In the genomic region with DNA sequence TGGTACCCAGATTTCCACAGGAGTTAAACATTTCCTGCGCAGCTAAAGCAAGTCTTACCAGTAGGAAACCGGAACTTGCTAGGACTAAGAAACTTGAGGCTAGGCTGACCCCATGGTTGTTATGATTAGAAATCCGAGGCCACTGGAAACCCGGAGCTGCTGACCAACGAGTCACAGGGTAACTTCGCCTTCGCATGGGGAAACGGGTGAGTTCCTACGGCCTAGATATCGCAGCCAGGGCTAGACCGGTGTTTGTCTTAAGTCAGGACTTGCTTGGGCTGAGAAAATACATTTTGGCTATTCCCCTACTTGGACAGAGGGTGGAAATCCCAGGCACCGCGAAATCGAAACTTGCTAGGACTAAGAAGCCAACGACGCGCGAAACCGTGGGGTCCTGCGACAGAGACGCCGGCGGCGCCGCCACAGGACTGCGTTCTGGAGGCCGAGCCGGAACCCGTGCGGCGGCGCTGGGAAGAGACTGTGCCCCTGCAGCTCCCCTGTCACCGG, we compare ENCODE assay signal across 8 cellular contexts. TPM values are rescaled to one million over a fixed set of nuclear protein-coding genes. Genes with fewer than 3 reads are reported as not detected.
DNase-seq lines count a peak whose midpoint lies in the region; ATAC-seq and TF ChIP-seq lines count a peak whose summit lies in the region.

No MANE protein-coding gene starts in this region.

- peaks cover 90% of the 10 kb centered on the region for H3K79me2 ChIP-seq in PC-3 (ENCODE audit: low read length)

- POLR2A ChIA-PET in PC-3 (lab: Charles Lee; ENCODE audit: unreplicated experiment): interaction anchor here (0.6 to 2.0 kb wide), 8 partner anchors 22 to 133 kb away, joined by 4 to 11 read pairs (median 8); no protein-coding TSS in a partner anchor

- H3F3A ChIP-seq in PC-3 (ENCODE audit: low read length, unreplicated experiment): no peaks in the 10 kb centered on the region

- CTCF ChIA-PET in PC-3 (lab: Charles Lee): interaction anchor here (0.7 to 3.3 kb wide), 5 partner anchors 22 to 1319 kb away, joined by 3 to 20 read pairs (median 6); no protein-coding TSS in a partner anchor

- H3K27me3 ChIP-seq in PC-3 (ENCODE audit: low read length) (no peaks in the 10 kb centered on the region), psoas muscle (ENCODE audit: insufficient read depth in 3 of 3, low read length in 2 of 3) (no peaks in the 10 kb centered on the region)

- TSS peak; percentile 26 for BruUV-seq in PC-3 (replicated peaks; lab: Mats Ljungman, UMichigan)

- H3K9me3 ChIP-seq in PC-3 (ENCODE audit: low read length): no peaks in the 10 kb centered on the region
- H3K9me3 ChIP-seq in psoas muscle: no peaks in the 10 kb centered on the region

- ATAC-seq in GM19463 (IDR thresholded peaks at IDR 0.05; ENCODE audit: unreplicated experiment): peak; percentile 12
- peak; percentile 3 for ATAC-seq in HG03565 (IDR thresholded peaks at IDR 0.05; ENCODE audit: unreplicated experiment)
- peak; percentile 2 for ATAC-seq in PC-3
- ATAC-seq in left ventricle myocardium superior: peak; percentile 59
- peak; percentile 36 to 55 (median 44) for ATAC-seq in psoas muscle

- H3K9ac ChIP-seq in PC-3 (ENCODE audit: low read length): peak overlapping the region; percentile 88

- 1% methylated on average over 33 of the region's 33 CpGs for WGBS in adipose tissue, 3 donors
- WGBS in psoas muscle, 3 donors: 0 to 1% (median 0%) methylated on average over 33 of the region's 33 CpGs

- H3K36me3 ChIP-seq in PC-3 (ENCODE audit: low read depth, low read length): no peaks in the 10 kb centered on the region
- no peaks in the 10 kb centered on the region for H3K36me3 ChIP-seq in psoas muscle (ENCODE audit: insufficient read depth in 1 of 2, low read depth in 1 of 2)

- no peaks in the 10 kb centered on the region for H3K9me2 ChIP-seq in PC-3 (replicated peaks; ENCODE audit: low read length)

- intact Hi-C loops in PC-3 (cut with micrococcal nuclease) (loop anchor here (1.0 to 10.0 kb wide), 4 partner anchors 34 to 441 kb away; a partner anchor contains a TSS), left ventricle myocardium superior (cut with micrococcal nuclease) (no loop called here), psoas muscle (cut with DNase I) (loop anchor here (1.0 to 5.0 kb wide), 6 partner anchors 25 to 133 kb away; a partner anchor contains a TSS)

- H3K27ac ChIP-seq in PC-3 (ENCODE audit: low read length) (peak overlapping the region; percentile 90), adipose tissue (ENCODE audit: low read depth, low read length) (peak overlapping the region; percentile 91), psoas muscle (peak overlapping the region; percentile 96)

- peaks cover 9% of the 10 kb centered on the region for H3K4me1 ChIP-seq in PC-3 (ENCODE audit: insufficient read depth, low read length)
- H3K4me1 ChIP-seq in psoas muscle: peaks cover 35% of the 10 kb centered on the region

- H3K4me2 ChIP-seq in PC-3 (ENCODE audit: low read length): peak overlapping the region; percentile 96

- peak overlapping the region; percentile 79 for H2AFZ ChIP-seq in PC-3 (ENCODE audit: low read length)

- DNase-seq in COR-L47 (lab: John Stamatoyannopoulos, UW) (peak; percentile 68), PC-3 (peak; percentile 76), left ventricle myocardium superior (peak; percentile 80), psoas muscle (peak in 1 of 2 donors; percentile 53), GM10266 (ENCODE audit: extremely low spot score) (no peak)

- H4K20me1 ChIP-seq in PC-3 (ENCODE audit: low read length): no peaks in the 10 kb centered on the region

- TF ChIP-seq CTCF in PC-3 (conservative IDR thresholded peaks at IDR 0.05; ENCODE audit: low read depth, low read length) (no peak), psoas muscle (IDR thresholded peaks at IDR 0.05) (no peak), GM10266 (IDR thresholded peaks at IDR 0.05; ENCODE audit: control insufficient read depth, insufficient read depth, low read depth, missing control alignments) (no peak)

- H3K4me3 ChIP-seq in PC-3 (ENCODE audit: low read length) (peak overlapping the region; percentile 70), psoas muscle (peak overlapping the region; percentile 75)

RNA-seq across cellular contexts. Expression of a gene that starts 1.6 kb away (rescaled TPM):
- total RNA-seq in PC-3 (2014; rRNA removed): 4.8 and 8.9 TPM in 2 replicates
- polyA plus RNA-seq in adipose tissue: 1 to 10 TPM; 1.1 to 5.8 (median 3.1) TPM
- 1.2 TPM for total RNA-seq in left ventricle myocardium superior
- 1 to 10 TPM in 1 of 4 donors, under 1 TPM in 3; 0.46 to 1.6 (median 0.78) TPM for total RNA-seq in psoas muscle
- 1 to 10 TPM in 2 of 3 donors, under 1 TPM in 1; 0.66 to 2.7 (median 1.8) TPM for polyA plus RNA-seq in psoas muscle

Comparison
In these comparisons a context has a peak if more than half of its experiments do, and no peak if none do; other contexts are left out.
1. ATAC-seq: peak in every context shown above with its lines; median percentile 59 in left ventricle myocardium superior; 44 in psoas muscle; 12 in GM19463; 3 in HG03565; 2 in PC-3.